ENCODE assay signal across 1 cellular context in genomic region chr4:153127773-153128494, GRCh38.
TF ChIP-seq lines count a peak whose summit lies in the region.

No MANE protein-coding gene starts in this region.

TF ChIP-seq in SK-N-SH, 30 proteins besides CTCF, POLR2A, EP300 and RAD21 (continued from another document):
- TF ChIP-seq TAF1 (IDR thresholded peaks at IDR 0.05; ENCODE audit: borderline replicate concordance, low read depth, low read length) (no peak), MEF2A (IDR thresholded peaks at IDR 0.05; ENCODE audit: borderline replicate concordance, low read depth) (no peak), RFX5 (IDR thresholded peaks at IDR 0.05; ENCODE audit: low read length) (no peak), RCOR1 (IDR thresholded peaks at IDR 0.05; ENCODE audit: low read length) (0 out of 2 replicates have a peak, but pooled peaks have one; percentile 36), TCF12 (IDR thresholded peaks at IDR 0.05) (peak; percentile 3; the same call in 1 of the 2 replicates)
TF ChIP-seq in SK-N-SH: peak in this region for 4.
